Comparison of ENCODE assay signal across 8 cellular contexts in genomic region chr11:63680842-63681207, GRCh38. TPM values are rescaled to one million over a fixed set of nuclear protein-coding genes. Genes with fewer than 3 reads are reported as not detected.
DNase-seq lines count a peak whose midpoint lies in the region; ATAC-seq and TF ChIP-seq lines count a peak whose summit lies in the region.

No MANE protein-coding gene starts in this region.

- H3K4me3 ChIP-seq in OCI-LY3 (ENCODE audit: low read length) = peak overlapping the region; percentile 86
- peak overlapping the region; percentile 70 to 77 (median 76) for H3K4me3 ChIP-seq in breast epithelium
- H3K4me3 ChIP-seq in mesendoderm (ENCODE audit: low read length) = peak overlapping the region; percentile 10
- peak overlapping the region; percentile 99 for H3K4me3 ChIP-seq in thoracic aorta

- peak overlapping the region; percentile 100 for H2AFZ ChIP-seq in OCI-LY3 (ENCODE audit: low read depth, low read length)

- peak overlapping the region; percentile 99 for H3K4me2 ChIP-seq in OCI-LY3 (ENCODE audit: low read length)
- peak overlapping the region; percentile 79 for H3K4me2 ChIP-seq in mesendoderm (ENCODE audit: low read length)

- H3K79me2 ChIP-seq in OCI-LY3 (ENCODE audit: low read length) (peaks cover 20% of the 10 kb centered on the region), mesendoderm (ENCODE audit: control insufficient read depth, insufficient read depth, low read length) (peaks cover 30% of the 10 kb centered on the region)

- H3K9me3 ChIP-seq in OCI-LY3 (ENCODE audit: insufficient read depth, low read length) = no peaks in the 10 kb centered on the region
- H3K9me3 ChIP-seq in breast epithelium = no peaks in the 10 kb centered on the region
- no peaks in the 10 kb centered on the region for H3K9me3 ChIP-seq in thoracic aorta

- no peak overlapping the region for H4K8ac ChIP-seq in mesendoderm (ENCODE audit: low read depth, low read length)

- ATAC-seq in thoracic aorta (ENCODE audit: insufficient number of reproducible peaks, low FRiP score, low read depth) (peak; percentile 7), GM18517 (IDR thresholded peaks at IDR 0.05; ENCODE audit: unreplicated experiment) (no peak)

- no peak for TF ChIP-seq POLR2A in breast epithelium (IDR thresholded peaks at IDR 0.05)

- H3K23ac ChIP-seq in mesendoderm (ENCODE audit: low read length) = no peak overlapping the region

- WGBS in mesendoderm (ENCODE audit: extremely low coverage, insufficient coverage, low lambda C conversion rate) = no CpG with 5 or more reads among the region's 10 CpGs

- H3K79me1 ChIP-seq in mesendoderm (ENCODE audit: low read length) = no peaks in the 10 kb centered on the region

- no peak overlapping the region for H4K5ac ChIP-seq in mesendoderm (ENCODE audit: low read length)

- H3K4ac ChIP-seq in mesendoderm (ENCODE audit: low read depth, low read length) = no peak overlapping the region

- peak overlapping the region; percentile 80 for H3K56ac ChIP-seq in mesendoderm (ENCODE audit: low read length)

- H3K36me3 ChIP-seq in OCI-LY3 (replicated peaks; ENCODE audit: low read depth, low read length) (no peaks in the 10 kb centered on the region), breast epithelium (no peaks in the 10 kb centered on the region), mesendoderm (ENCODE audit: control insufficient read depth, insufficient read depth, low read length) (no peaks in the 10 kb centered on the region), thoracic aorta (no peaks in the 10 kb centered on the region)

- no peak overlapping the region for H2BK5ac ChIP-seq in mesendoderm (ENCODE audit: low read length)

- DNase-seq in activated T-cell treated with anti-CD3 and anti-CD28 coated beads for 24 hours (ENCODE audit: low read depth) (peak; percentile 16), activated T-cell treated with anti-CD3 and anti-CD28 coated beads for 4 hours (no peak), breast epithelium (ENCODE audit: low spot score in 2 of 2) (no peak), mesendoderm (peak; percentile 28), thoracic aorta (ENCODE audit: low spot score) (no peak), GM19238 (ENCODE audit: insufficient read length, low spot score) (no peak)

- no peak overlapping the region for H2AK5ac ChIP-seq in mesendoderm (ENCODE audit: low read length)

- no peak overlapping the region for H3K18ac ChIP-seq in mesendoderm (ENCODE audit: low read length)

- H3K9ac ChIP-seq in OCI-LY3 (ENCODE audit: low read length) (peak overlapping the region; percentile 62), mesendoderm (ENCODE audit: low read length) (peak overlapping the region; percentile 56)

- intact Hi-C loops in breast epithelium (cut with DNase I; ENCODE audit: low total_unique reads) = no loop called here

- TF ChIP-seq CTCF in OCI-LY3 (IDR thresholded peaks at IDR 0.05; ENCODE audit: low read depth, low read length) = no peak
- TF ChIP-seq CTCF in breast epithelium (IDR thresholded peaks at IDR 0.05) = no peak
- TF ChIP-seq CTCF in thoracic aorta (IDR thresholded peaks at IDR 0.05) = no peak

- peaks cover 18% of the 10 kb centered on the region for H3K4me1 ChIP-seq in OCI-LY3 (ENCODE audit: low read length)
- no peaks in the 10 kb centered on the region for H3K4me1 ChIP-seq in breast epithelium
- H3K4me1 ChIP-seq in mesendoderm (ENCODE audit: control insufficient read depth, low read depth, low read length) = no peaks in the 10 kb centered on the region
- H3K4me1 ChIP-seq in thoracic aorta (ENCODE audit: control insufficient read depth in 1 of 2, low read depth in 2 of 2) = peaks cover 4 to 31% of the 10 kb centered on the region in 2 donors

- no peak overlapping the region for H2BK15ac ChIP-seq in mesendoderm (replicated peaks; ENCODE audit: low read depth)

- no peak overlapping the region for H2BK120ac ChIP-seq in mesendoderm (ENCODE audit: low read depth, low read length)

- peaks cover 8% of the 10 kb centered on the region; the same call in 1 of the 2 replicates for H3K27me3 ChIP-seq in OCI-LY3 (ENCODE audit: low read depth, low read length)
- no peaks in the 10 kb centered on the region for H3K27me3 ChIP-seq in breast epithelium
- H3K27me3 ChIP-seq in mesendoderm (ENCODE audit: insufficient read depth, low read length, poor library complexity) = no peaks in the 10 kb centered on the region
- H3K27me3 ChIP-seq in thoracic aorta (replicated peaks; ENCODE audit: insufficient read depth) = no peaks in the 10 kb centered on the region

- H4K20me1 ChIP-seq in OCI-LY3 (ENCODE audit: insufficient read depth, low read length) = no peaks in the 10 kb centered on the region; the same call in 1 of the 2 replicates

- H3K27ac ChIP-seq in OCI-LY3 (ENCODE audit: low read length) (no peak overlapping the region), breast epithelium (peak overlapping the region; percentile 93 to 94), mesendoderm (ENCODE audit: low read depth, low read length) (no peak overlapping the region), thoracic aorta (peak overlapping the region; percentile 72 to 95)

RNA-seq across cellular contexts. Expression of gene RTN3, which starts 0.5 kb away (rescaled TPM):
- total RNA-seq in breast epithelium (100 to 1,000 TPM; 115 to 199 (median 162) TPM), thoracic aorta (10 to 100 TPM; 75.1 to 91.1 TPM)
- 117 TPM for polyA plus RNA-seq in mesendoderm (2013, experiment 1 of 2)
- 119 TPM for polyA plus RNA-seq in mesendoderm (2013, experiment 2 of 2)

RNA-seq across cellular contexts. Expression of gene ATL3, which starts 9.6 kb away (rescaled TPM):
- total RNA-seq in breast epithelium = 100 to 1,000 TPM in 1 of 3 donors, 10 to 100 TPM in 2; 75.2 to 165 (median 77.3) TPM
- 10.2 TPM for polyA plus RNA-seq in mesendoderm (2013, experiment 1 of 2)
- 9.7 TPM for polyA plus RNA-seq in mesendoderm (2013, experiment 2 of 2)
- 100 to 1,000 TPM; 188 to 192 TPM for total RNA-seq in thoracic aorta

Comparison
In these comparisons a context has a peak if more than half of its experiments do, and no peak if none do; other contexts are left out.
1. DNase-seq: peak in activated T-cell treated with anti-CD3 and anti-CD28 coated beads for 24 hours (single experiment) and mesendoderm (single experiment); none in activated T-cell treated with anti-CD3 and anti-CD28 coated beads for 4 hours (single experiment), breast epithelium (0 of 2), thoracic aorta (single experiment) and GM19238 (single experiment).
2. H3K27ac ChIP-seq: peak in breast epithelium (2 of 2) and thoracic aorta (2 of 2); none in OCI-LY3 (single experiment) and mesendoderm (single experiment).
3. H3K4me3 ChIP-seq: peak in every context shown above with its lines; median percentile 99 in thoracic aorta; 86 in OCI-LY3; 76 in breast epithelium; 10 in mesendoderm.